In genomic region chrX:32483534-32484136, GRCh38 we compare ENCODE assay signal across 10 cellular contexts.
A peak's percentile ranks its signal among the peaks of the same experiment; 100 is the strongest.
DNase-seq lines count a peak whose midpoint lies in the region; ATAC-seq, FAIRE-seq and TF ChIP-seq lines count a peak whose summit lies in the region.
"Had no signal": no experiment of that assay in that cellular context is flagged by ENCODE, and none has a peak within 500 bp of the region (broad histone marks: within the 10 kb centered on the region; RNA-seq: fewer than 3 reads in every experiment).

No MANE protein-coding gene starts in this region.

- no peaks in the 10 kb centered on the region for H4K20me1 ChIP-seq in Loucy (ENCODE audit: insufficient read depth, low read length, poor library complexity, severe bottlenecking)

- no peak for ATAC-seq in sciatic nerve

- H3K27me3 ChIP-seq in Loucy (ENCODE audit: insufficient read depth, low read length, poor library complexity, severe bottlenecking): no peaks in the 10 kb centered on the region
- H3K27me3 ChIP-seq in bronchial epithelial cell (ENCODE audit: control insufficient read depth, insufficient read depth, low read length): no peaks in the 10 kb centered on the region

- H3K79me2 ChIP-seq in Loucy (ENCODE audit: insufficient read depth, low read length): no peaks in the 10 kb centered on the region

- H3K9me3 ChIP-seq in Loucy (ENCODE audit: insufficient read depth, low read depth, low read length): no peaks in the 10 kb centered on the region

- H3K36me3 ChIP-seq in Loucy (ENCODE audit: insufficient read depth, low read length) (no peaks in the 10 kb centered on the region), bronchial epithelial cell (ENCODE audit: control insufficient read depth, insufficient read depth, low read length) (no peaks in the 10 kb centered on the region)

- intact Hi-C loops in sciatic nerve (cut with DNase I) (no loop called here), head of caudate nucleus (cut with DNase I) (no loop called here)

- FAIRE-seq in bronchial epithelial cell (lab: Jason Lieb, UNC): no peak
- FAIRE-seq: GM18507 had no signal

- H3K9me2 ChIP-seq in Loucy (replicated peaks; ENCODE audit: low read depth, low read length): no peaks in the 10 kb centered on the region

- H3K4me3 Mint-ChIP-seq in progenitor cell of endocrine pancreas (ENCODE audit: low read depth): no peak overlapping the region

- H3K4me3 ChIP-seq in Loucy (ENCODE audit: low read length, poor library complexity, severe bottlenecking): no peak overlapping the region
- H3K4me3 ChIP-seq in bronchial epithelial cell (ENCODE audit: low read depth, low read length): no peak overlapping the region

- H3K4me1 Mint-ChIP-seq in progenitor cell of endocrine pancreas (ENCODE audit: low read depth): peaks cover 2% of the 10 kb centered on the region

- no peak overlapping the region for H3K9ac ChIP-seq in Loucy (ENCODE audit: low read depth, low read length, poor library complexity, severe bottlenecking)

- no peak overlapping the region for H3K27ac Mint-ChIP-seq in progenitor cell of endocrine pancreas

- no peaks in the 10 kb centered on the region for H3K4me1 ChIP-seq in Loucy (ENCODE audit: insufficient read depth, low read length, poor library complexity, severe bottlenecking)

- no peaks in the 10 kb centered on the region for H3F3A ChIP-seq in Loucy (ENCODE audit: low read depth)

- no peak overlapping the region for H3K4me2 ChIP-seq in Loucy (ENCODE audit: low read depth, low read length, poor library complexity, severe bottlenecking)

- no peaks in the 10 kb centered on the region for H3K36me3 Mint-ChIP-seq in progenitor cell of endocrine pancreas (ENCODE audit: insufficient read depth)

- peak; percentile 0 for DNase-seq in NCI-H2196 (lab: John Stamatoyannopoulos, UW; ENCODE audit: unreplicated experiment)
- DNase-seq in NCI-H2196 treated with DMSO at 0.1 percent for 48 hours (lab: John Stamatoyannopoulos, UW; ENCODE audit: unreplicated experiment): no peak
- peak; percentile 3 for DNase-seq in bronchial epithelial cell (ENCODE audit: low read depth)
- no peak for DNase-seq in progenitor cell of endocrine pancreas (ENCODE audit: low spot score, unreplicated experiment)
- no peak for DNase-seq in sciatic nerve (ENCODE audit: low spot score)
- DNase-seq in head of caudate nucleus: no peak
- DNase-seq in kidney tubule cell (ENCODE audit: low spot score): no peak
- DNase-seq: erythroblast had no signal

- no peak overlapping the region for H2AFZ ChIP-seq in Loucy (ENCODE audit: low read length)

- no peaks in the 10 kb centered on the region for H3K27me3 Mint-ChIP-seq in progenitor cell of endocrine pancreas

- TF ChIP-seq CTCF in Loucy (conservative IDR thresholded peaks at IDR 0.05; ENCODE audit: low read length) (peak; percentile 43), bronchial epithelial cell (IDR thresholded peaks at IDR 0.05; ENCODE audit: insufficient read depth, low read length, severe bottlenecking) (peak; percentile 18), progenitor cell of endocrine pancreas (IDR thresholded peaks at IDR 0.05; ENCODE audit: unreplicated experiment) (peak; percentile 74)

- H3K9me3 Mint-ChIP-seq in progenitor cell of endocrine pancreas (ENCODE audit: low read depth): peaks cover 12% of the 10 kb centered on the region

Comparison
In these comparisons a context has a peak if more than half of its experiments do, and no peak if none do; other contexts are left out.
1. DNase-seq: peak in NCI-H2196 (single experiment) and bronchial epithelial cell (single experiment); none in NCI-H2196 treated with DMSO at 0.1 percent for 48 hours (single experiment), progenitor cell of endocrine pancreas (single experiment), sciatic nerve (single experiment), head of caudate nucleus (0 of 42) and kidney tubule cell (single experiment).
2. CTCF ChIP-seq: peak in every context shown above with its lines; median percentile 74 in progenitor cell of endocrine pancreas; 43 in Loucy; 18 in bronchial epithelial cell.